In the genomic region with DNA sequence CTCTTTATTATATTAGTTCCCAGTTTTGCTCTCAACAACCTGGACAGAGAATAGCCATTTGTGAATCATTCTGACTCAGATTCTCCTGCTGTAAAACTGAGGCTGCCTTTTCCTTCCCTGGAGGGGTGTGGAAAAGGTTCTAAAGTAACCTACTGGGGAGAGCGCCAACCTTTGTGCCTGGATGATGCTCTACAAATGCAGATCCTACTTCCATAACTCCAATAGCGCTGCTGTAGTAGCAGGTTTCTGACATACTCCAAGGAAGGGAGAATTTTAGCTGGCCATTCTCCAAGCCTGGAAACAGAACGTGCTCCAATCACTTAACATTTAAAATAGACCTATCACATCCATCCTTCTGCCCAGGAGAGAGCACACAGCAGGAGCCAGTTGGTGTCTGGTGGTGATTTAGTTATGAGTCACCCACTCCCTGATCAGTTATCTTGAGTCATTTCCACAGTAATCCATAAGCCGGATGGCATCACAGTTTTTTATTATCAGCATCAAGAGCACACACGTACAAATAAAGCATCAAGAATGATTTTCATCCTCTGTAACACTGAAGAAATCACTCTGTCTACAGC, we compare ENCODE assay signal across 9 cellular contexts. TPM values are rescaled to one million over a fixed set of nuclear protein-coding genes. Genes with fewer than 3 reads are reported as not detected.
DNase-seq lines count a peak whose midpoint lies in the region; ATAC-seq lines count a peak whose summit lies in the region.
"Had no signal": no experiment of that assay in that cellular context is flagged by ENCODE, and none has a peak within 500 bp of the region (broad histone marks: within the 10 kb centered on the region; RNA-seq: fewer than 3 reads in every experiment).

No MANE protein-coding gene starts in this region.

- ATAC-seq in HG02885 (IDR thresholded peaks at IDR 0.05; ENCODE audit: poor library complexity, unreplicated experiment) (no peak), HG02623 (IDR thresholded peaks at IDR 0.05; ENCODE audit: unreplicated experiment) (no peak)

- DNase-seq in DMS 273 (lab: John Stamatoyannopoulos, UW; ENCODE audit: unreplicated experiment) (peak; percentile 71), LHCN-M2 (ENCODE audit: low read depth) (peak; percentile 97), astrocyte of the hippocampus (ENCODE audit: low read depth, low spot score) (peak; percentile 71), myocyte (ENCODE audit: low read depth) (peak; percentile 76), DMS114 treated with DMSO at 0.1 percent for 48 hours (lab: John Stamatoyannopoulos, UW; ENCODE audit: unreplicated experiment) (no peak), NCI-H2196 (lab: John Stamatoyannopoulos, UW; ENCODE audit: unreplicated experiment) (no peak)
- DNase-seq: esophagus squamous epithelium had no signal

RNA-seq across cellular contexts. Expression of gene MYH15, which starts 38.3 kb away (rescaled TPM):
- total RNA-seq in LHCN-M2 (2014; rRNA removed) (5.2 and 5.6 TPM in 2 replicates), myocyte (0.19 and 0.42 TPM in 2 replicates)
- 0.22 TPM for polyA plus RNA-seq in LHCN-M2 (2012)
- polyA plus RNA-seq in myocyte (2012) = 0.19 TPM

Comparison
In these comparisons a context has a peak if more than half of its experiments do, and no peak if none do; other contexts are left out.
1. DNase-seq: peak in DMS 273 (single experiment), LHCN-M2 (single experiment), astrocyte of the hippocampus (single experiment) and myocyte (single experiment); none in DMS114 treated with DMSO at 0.1 percent for 48 hours (single experiment) and NCI-H2196 (single experiment).